8 cellular contexts compared by ENCODE assay signal in genomic region chr2:96321230-96322103, GRCh38. TPM values are rescaled to one million over a fixed set of nuclear protein-coding genes. Genes with fewer than 3 reads are reported as not detected.
DNase-seq lines count a peak whose midpoint lies in the region; ATAC-seq and TF ChIP-seq lines count a peak whose summit lies in the region.

No MANE protein-coding gene starts in this region.

- H3K4me3 ChIP-seq in SJSA1 (peak overlapping the region; percentile 34), skeletal muscle satellite cell (ENCODE audit: low read length) (peak overlapping the region; percentile 82)

- ATAC-seq in GM19397 (IDR thresholded peaks at IDR 0.05; ENCODE audit: unreplicated experiment) = peak; percentile 62
- ATAC-seq in HG03575 (IDR thresholded peaks at IDR 0.05; ENCODE audit: extremely low read depth, insufficient number of reproducible peaks, low FRiP score, unreplicated experiment) = peak; percentile 46

- peak overlapping the region; percentile 64 for H3K9ac ChIP-seq in skeletal muscle satellite cell (ENCODE audit: low read depth, low read length)

- peaks cover 50% of the 10 kb centered on the region for H3K27me3 Mint-ChIP-seq in Calu3 (ENCODE audit: unreplicated experiment)

- no peaks in the 10 kb centered on the region for H3K9me3 ChIP-seq in SJSA1 (replicated peaks)
- H3K9me3 ChIP-seq in skeletal muscle satellite cell (replicated peaks; ENCODE audit: low read length) = no peaks in the 10 kb centered on the region

- H3K4me1 ChIP-seq in SJSA1 (replicated peaks) = peaks cover 18% of the 10 kb centered on the region
- H3K4me1 ChIP-seq in skeletal muscle satellite cell (ENCODE audit: control insufficient read depth, insufficient read depth, low read length) = peaks cover 14% of the 10 kb centered on the region

- H3K9me3 Mint-ChIP-seq in Calu3 (ENCODE audit: low read depth, unreplicated experiment) = no peaks in the 10 kb centered on the region

- CTCF ChIA-PET in Calu3 (lab: Charles Lee) = interaction anchor here (0.5 to 1.6 kb wide), 9 partner anchors 14 to 642 kb away, joined by 3 to 6 read pairs (median 3); partner anchors contain the start of gene NCAPH

- H3K27ac ChIP-seq in SJSA1 = no peak overlapping the region

- no TSS peak for BruUV-seq in Calu3 (replicated peaks; lab: Mats Ljungman, UMichigan)

- no peak for TF ChIP-seq CTCF in Calu3 (IDR thresholded peaks at IDR 0.05; ENCODE audit: unreplicated experiment)

- intact Hi-C loops in Calu3 (cut with micrococcal nuclease; ENCODE audit: unreplicated experiment) = no loop called here

- H3K4me3 Mint-ChIP-seq in Calu3 (ENCODE audit: low read depth, unreplicated experiment) = peak overlapping the region; percentile 78

- H3K4me1 Mint-ChIP-seq in Calu3 (ENCODE audit: low read depth, unreplicated experiment) = no peaks in the 10 kb centered on the region

- H3K27me3 ChIP-seq in SJSA1 (replicated peaks) (peaks cover 53% of the 10 kb centered on the region), skeletal muscle satellite cell (ENCODE audit: control insufficient read depth, insufficient read depth, low read length) (peaks cover 34% of the 10 kb centered on the region)

- peak overlapping the region; percentile 100 for H3K4me2 ChIP-seq in skeletal muscle satellite cell (ENCODE audit: low read length)

- peaks cover 23% of the 10 kb centered on the region for H3K36me3 Mint-ChIP-seq in Calu3 (ENCODE audit: insufficient read depth, unreplicated experiment)

- H3K36me3 ChIP-seq in SJSA1 (no peaks in the 10 kb centered on the region), skeletal muscle satellite cell (ENCODE audit: insufficient read depth, low read length) (no peaks in the 10 kb centered on the region)

- peak; percentile 17 for DNase-seq in Calu3
- peak in 1 of 2 experiments; percentile 42 for DNase-seq in SJSA1 (ENCODE audit: low read depth in 1 of 2, low spot score in 2 of 2)
- DNase-seq in activated naive CD4-positive, alpha-beta T cell treated with Interleukin-2 at 50 U/mL for 16 hours = peak; percentile 87
- peak; percentile 42 for DNase-seq in hepatic stellate cell (ENCODE audit: low spot score)
- DNase-seq in NCI-H1694 treated with DMSO at 0.1 percent for 48 hours (lab: John Stamatoyannopoulos, UW) = no peak

- H3K27ac Mint-ChIP-seq in Calu3 (ENCODE audit: unreplicated experiment) = no peak overlapping the region

RNA-seq across cellular contexts. Expression of gene ITPRIPL1, which starts 3.6 kb away (rescaled TPM):
- 1.2 and 1.7 TPM in 2 replicates for total RNA-seq in Calu3 (2022)
- 0.50 and 0.55 TPM in 2 replicates for total RNA-seq in SJSA1 (2014; rRNA removed; shearing (Covaris generic))
- 0.51 and 0.87 TPM in 2 replicates for total RNA-seq in skeletal muscle satellite cell (2012; rRNA removed)

RNA-seq across cellular contexts. Expression of gene NCAPH, which starts 14.1 kb away (rescaled TPM):
- 39.7 and 47.3 TPM in 2 replicates for total RNA-seq in Calu3 (2022)
- total RNA-seq in SJSA1 (2014; rRNA removed; shearing (Covaris generic)) = 45.7 and 55.7 TPM in 2 replicates
- total RNA-seq in skeletal muscle satellite cell (2012; rRNA removed) = 10.4 and 12.9 TPM in 2 replicates

RNA-seq across cellular contexts. Expression of gene SNRNP200, which starts 16.1 kb away (rescaled TPM):
- 140 and 143 TPM in 2 replicates for total RNA-seq in Calu3 (2022)
- total RNA-seq in SJSA1 (2014; rRNA removed; shearing (Covaris generic)) = 29.9 and 33.1 TPM in 2 replicates
- total RNA-seq in skeletal muscle satellite cell (2012; rRNA removed) = 36.2 and 37.4 TPM in 2 replicates

RNA-seq across cellular contexts. Expression of gene CIAO1, which starts 55.4 kb away (rescaled TPM):
- 75.7 and 85.9 TPM in 2 replicates for total RNA-seq in Calu3 (2022)
- total RNA-seq in SJSA1 (2014; rRNA removed; shearing (Covaris generic)) = 86.9 and 88.2 TPM in 2 replicates
- total RNA-seq in skeletal muscle satellite cell (2012; rRNA removed) = 142 and 170 TPM in 2 replicates

RNA-seq across cellular contexts. Expression of gene TMEM127, which starts 55.7 kb away (rescaled TPM):
- 50.7 and 53.2 TPM in 2 replicates for total RNA-seq in Calu3 (2022)
- 24.3 and 25.1 TPM in 2 replicates for total RNA-seq in SJSA1 (2014; rRNA removed; shearing (Covaris generic))
- 17.2 and 24.7 TPM in 2 replicates for total RNA-seq in skeletal muscle satellite cell (2012; rRNA removed)
